Comparison of ENCODE assay signal across 14 cellular contexts in genomic region chr7:142476077-142476476, GRCh38.
"Had no signal": no experiment of that assay in that cellular context is flagged by ENCODE, and none has a peak within 500 bp of the region (broad histone marks: within the 10 kb centered on the region; RNA-seq: fewer than 3 reads in every experiment).

No MANE protein-coding gene starts in this region.

- ATAC-seq: activated CD4-positive, CD25-positive, alpha-beta regulatory T cell treated with anti-CD3 and anti-CD28 coated beads, Interleukin-2, amount 50 U/mL, for 24 hours; activated CD8-positive, alpha-beta memory T cell treated with anti-CD3 and anti-CD28 coated beads, Interleukin-2, amount 10 ng/mL, durations not matched to agents 7 days and 5 days; activated T-cell treated with anti-CD3 and anti-CD28 coated beads, Interleukin-2, amount 50 U/mL, for 4 hours; natural killer cell; right lobe of liver; stimulated activated naive CD8-positive, alpha-beta T cell treated with anti-CD3 and anti-CD28 coated beads, Interleukin-15, Interleukin-2, amounts not matched to agents 100 U/mL and 50 U/mL, for 24 hours had no signal

- H3K4me3 ChIP-seq: prostate gland, right lobe of liver, suprapubic skin, upper lobe of left lung had no signal

- H3K9me3 Mint-ChIP-seq: activated T-cell treated with anti-CD3 and anti-CD28 coated beads, Interleukin-2, amount 50 U/mL, for 4 hours; natural killer cell had no signal

- DNase-seq: activated CD4-positive, alpha-beta T cell treated with anti-CD3 and anti-CD28 coated beads, Interleukin-2, amount 50 U/mL, for 48 hours; activated CD8-positive, alpha-beta memory T cell treated with anti-CD3 and anti-CD28 coated beads, Interleukin-2, amount 10 ng/mL, durations not matched to agents 7 days and 5 days; activated effector memory CD4-positive, alpha-beta T cell treated with anti-CD3 and anti-CD28 coated beads, Interleukin-2, amount 50 U/mL, for 16 hours; activated T-cell treated with anti-CD3 and anti-CD28 coated beads, Interleukin-2, amount 50 U/mL, for 4 hours; cortex of kidney; effector CD8-positive, alpha-beta T cell; natural killer cell; nucleus accumbens; right lobe of liver; stimulated activated naive CD8-positive, alpha-beta T cell treated with anti-CD3 and anti-CD28 coated beads, Interleukin-15, Interleukin-2, amounts not matched to agents 100 U/mL and 50 U/mL, for 24 hours; upper lobe of left lung had no signal

- H3K9me3 ChIP-seq: prostate gland, right lobe of liver, suprapubic skin, upper lobe of left lung had no signal

- H3K27me3 Mint-ChIP-seq: activated CD8-positive, alpha-beta memory T cell treated with anti-CD3 and anti-CD28 coated beads, Interleukin-2, amount 10 ng/mL, durations not matched to agents 7 days and 5 days had no signal

- H3K4me3 Mint-ChIP-seq: activated CD8-positive, alpha-beta memory T cell treated with anti-CD3 and anti-CD28 coated beads, Interleukin-2, amount 10 ng/mL, durations not matched to agents 7 days and 5 days; activated T-cell treated with anti-CD3 and anti-CD28 coated beads, Interleukin-2, amount 50 U/mL, for 4 hours; natural killer cell had no signal

- H3K27ac Mint-ChIP-seq: activated CD8-positive, alpha-beta memory T cell treated with anti-CD3 and anti-CD28 coated beads, Interleukin-2, amount 10 ng/mL, durations not matched to agents 7 days and 5 days; natural killer cell had no signal

- H3K27me3 ChIP-seq: right lobe of liver, suprapubic skin, upper lobe of left lung had no signal

- H3K36me3 ChIP-seq: prostate gland, right lobe of liver, suprapubic skin, upper lobe of left lung had no signal

- H3K4me1 ChIP-seq: prostate gland, right lobe of liver had no signal

- H3K36me3 Mint-ChIP-seq: activated CD8-positive, alpha-beta memory T cell treated with anti-CD3 and anti-CD28 coated beads, Interleukin-2, amount 10 ng/mL, durations not matched to agents 7 days and 5 days; natural killer cell had no signal

- H3K27ac ChIP-seq: prostate gland, right lobe of liver, suprapubic skin, upper lobe of left lung had no signal
